8 cellular contexts compared by ENCODE assay signal in the genomic region with DNA sequence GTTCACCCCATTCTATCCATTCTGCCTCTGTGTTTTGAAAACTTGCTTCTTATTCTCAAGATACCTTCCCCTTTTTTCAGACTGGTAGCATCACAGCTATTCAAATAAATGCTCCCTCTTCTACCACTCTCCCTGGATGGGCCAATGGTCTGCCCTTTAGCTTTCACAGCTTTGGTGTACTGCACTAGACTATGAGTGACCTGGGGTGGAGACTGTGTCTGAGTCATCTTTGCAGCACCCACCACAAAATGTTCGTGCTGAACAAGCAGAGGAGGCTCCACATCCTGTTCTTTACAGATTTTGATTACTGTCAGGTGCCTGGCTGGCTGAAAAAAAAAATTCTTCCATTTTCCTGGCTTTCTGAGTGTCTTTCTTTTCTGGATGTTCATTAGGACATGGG.
A peak's percentile ranks its signal among the peaks of the same experiment; 100 is the strongest.
DNase-seq lines count a peak whose midpoint lies in the region; ATAC-seq and TF ChIP-seq lines count a peak whose summit lies in the region.

No MANE protein-coding gene starts in this region.

- no peak overlapping the region for H3K27ac ChIP-seq in ovary

- TF ChIP-seq CTCF in retinal pigment epithelial cell (conservative IDR thresholded peaks at IDR 0.05; ENCODE audit: low read depth, low read length) (no peak), chondrocyte (IDR thresholded peaks at IDR 0.05) (no peak), ovary (IDR thresholded peaks at IDR 0.05) (no peak)

- H3K4me1 ChIP-seq in ovary (ENCODE audit: insufficient read depth), result no peaks in the 10 kb centered on the region

- H3K4me3 ChIP-seq in retinal pigment epithelial cell (ENCODE audit: low read length), result no peak overlapping the region
- H3K4me3 ChIP-seq in ovary, result no peak overlapping the region

- H3K4me1 Mint-ChIP-seq in activated naive CD4-positive, alpha-beta T cell treated with anti-CD3 and anti-CD28 coated beads for 36 hours (ENCODE audit: low read depth), result peaks cover 22% of the 10 kb centered on the region
- peaks cover 12% of the 10 kb centered on the region for H3K4me1 Mint-ChIP-seq in chondrocyte (ENCODE audit: low read depth)

- peak; percentile 36 for DNase-seq in HT-29 (ENCODE audit: low spot score)
- DNase-seq in activated naive CD4-positive, alpha-beta T cell treated with anti-CD3 and anti-CD28 coated beads for 36 hours, result peak; percentile 70
- peak; percentile 15 for DNase-seq in retinal pigment epithelial cell (ENCODE audit: low read depth)
- no peak for DNase-seq in chondrocyte (ENCODE audit: low spot score)
- no peak for DNase-seq in NCI-H1436 (lab: John Stamatoyannopoulos, UW)
- DNase-seq in ovary, result no peak

- no peaks in the 10 kb centered on the region for H3K36me3 ChIP-seq in ovary

- CTCF ChIA-PET in activated naive CD4-positive, alpha-beta T cell treated with anti-CD3 and anti-CD28 coated beads for 36 hours (lab: Charles Lee), result interaction anchor here (1.0 to 1.8 kb wide), 2 partner anchors 28 to 54 kb away, joined by 3 to 9 read pairs; no protein-coding TSS in a partner anchor

- intact Hi-C loops in activated naive CD4-positive, alpha-beta T cell treated with anti-CD3 and anti-CD28 coated beads for 36 hours (cut with micrococcal nuclease), result loop anchor here (1.0 to 10.0 kb wide), 4 partner anchors 17 to 392 kb away; no protein-coding TSS in a partner anchor
- intact Hi-C loops in ovary (cut with DNase I), result no loop called here

- no peaks in the 10 kb centered on the region for H3K9me3 ChIP-seq in ovary

- ATAC-seq in GM21423 (IDR thresholded peaks at IDR 0.05; ENCODE audit: unreplicated experiment) (peak; percentile 82), HG02571 (IDR thresholded peaks at IDR 0.05; ENCODE audit: unreplicated experiment) (no peak)

- TF ChIP-seq POLR2A in ovary (IDR thresholded peaks at IDR 0.05), result no peak

- H3K4me3 Mint-ChIP-seq in activated naive CD4-positive, alpha-beta T cell treated with anti-CD3 and anti-CD28 coated beads for 36 hours, result no peak overlapping the region
- no peak overlapping the region for H3K4me3 Mint-ChIP-seq in chondrocyte (ENCODE audit: unreplicated experiment)

- H3K36me3 Mint-ChIP-seq in activated naive CD4-positive, alpha-beta T cell treated with anti-CD3 and anti-CD28 coated beads for 36 hours (ENCODE audit: low read depth), result no peaks in the 10 kb centered on the region
- no peaks in the 10 kb centered on the region for H3K36me3 Mint-ChIP-seq in chondrocyte (ENCODE audit: low read depth)

- peak overlapping the region; percentile 38 for H3K27ac Mint-ChIP-seq in activated naive CD4-positive, alpha-beta T cell treated with anti-CD3 and anti-CD28 coated beads for 36 hours
- H3K27ac Mint-ChIP-seq in chondrocyte (ENCODE audit: unreplicated experiment), result no peak overlapping the region

- TF ChIP-seq EP300 in ovary (IDR thresholded peaks at IDR 0.05), result no peak

- 3 to 14% (median 6%) methylated on average over 1 of the region's 1 CpG for WGBS in ovary, 3 donors

- no peaks in the 10 kb centered on the region for H3K27me3 ChIP-seq in ovary

- no peaks in the 10 kb centered on the region for H3K9me3 Mint-ChIP-seq in activated naive CD4-positive, alpha-beta T cell treated with anti-CD3 and anti-CD28 coated beads for 36 hours
- H3K9me3 Mint-ChIP-seq in chondrocyte (ENCODE audit: low read depth), result no peaks in the 10 kb centered on the region

- no peaks in the 10 kb centered on the region for H3K27me3 Mint-ChIP-seq in activated naive CD4-positive, alpha-beta T cell treated with anti-CD3 and anti-CD28 coated beads for 36 hours (ENCODE audit: low read depth)
- H3K27me3 Mint-ChIP-seq in chondrocyte (ENCODE audit: low read depth), result no peaks in the 10 kb centered on the region

Comparison
In these comparisons a context has a peak if more than half of its experiments do, and no peak if none do; other contexts are left out.
1. DNase-seq: peak in HT-29 (single experiment), activated naive CD4-positive, alpha-beta T cell treated with anti-CD3 and anti-CD28 coated beads for 36 hours (single experiment) and retinal pigment epithelial cell (single experiment); none in chondrocyte (single experiment), NCI-H1436 (single experiment) and ovary (0 of 5).